27 cellular contexts compared by ENCODE assay signal in the genomic region with DNA sequence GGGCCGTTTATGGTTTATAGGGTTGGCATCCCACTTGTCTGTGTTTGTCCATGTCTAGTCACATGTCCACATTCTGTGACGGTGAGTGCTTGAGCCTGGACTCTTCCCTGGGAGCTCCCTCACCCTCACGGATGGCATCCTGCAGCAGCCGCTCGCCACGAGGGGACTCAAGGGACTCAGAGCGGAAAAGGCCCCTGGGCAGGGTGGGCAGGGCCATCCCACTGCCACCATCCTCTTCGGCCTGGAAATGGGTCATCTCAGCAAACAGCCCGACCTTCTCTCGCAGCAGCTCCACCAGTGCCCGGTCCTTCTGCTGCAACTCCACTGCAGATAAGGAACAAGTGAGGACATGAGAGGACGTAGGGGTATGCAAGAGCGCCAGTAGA. TPM values are rescaled to one million over a fixed set of nuclear protein-coding genes. Genes with fewer than 3 reads are reported as not detected.
DNase-seq lines count a peak whose midpoint lies in the region; ATAC-seq and TF ChIP-seq lines count a peak whose summit lies in the region.
"Had no signal": no experiment of that assay in that cellular context is flagged by ENCODE, and none has a peak within 500 bp of the region (broad histone marks: within the 10 kb centered on the region; RNA-seq: fewer than 3 reads in every experiment).

No MANE protein-coding gene starts in this region.

- H3K36me3 ChIP-seq in OCI-LY3 (replicated peaks; ENCODE audit: low read depth, low read length) (peaks cover 72% of the 10 kb centered on the region), body of pancreas (replicated peaks in 1 of 2; ENCODE audit: insufficient read depth in 1 of 2, low read depth in 2 of 2) (peaks cover 0 to 28% of the 10 kb centered on the region in 2 donors)

- H3K4me1 ChIP-seq in OCI-LY3 (ENCODE audit: low read length) = peaks cover 8% of the 10 kb centered on the region
- H3K4me1 ChIP-seq in body of pancreas = no peaks in the 10 kb centered on the region
- H3K4me1 ChIP-seq: A549, gastroesophageal sphincter had no signal

- H3K79me2 ChIP-seq in OCI-LY3 (ENCODE audit: low read length) = peaks cover 27% of the 10 kb centered on the region

- H3K9ac ChIP-seq in OCI-LY3 (ENCODE audit: low read length) = no peak overlapping the region

- no peak overlapping the region for H3K4me2 ChIP-seq in OCI-LY3 (ENCODE audit: low read length)
- H3K4me2 ChIP-seq: A549 had no signal

- POLR2A ChIA-PET in activated CD4-positive, alpha-beta memory T cell treated with anti-CD3 and anti-CD28 coated beads for 36 hours (lab: Charles Lee) = no interaction called here
- POLR2A ChIA-PET in activated CD4-positive, alpha-beta memory T cell treated with anti-CD3 and anti-CD28 coated beads, Interleukin-2, amount 10 ng/mL, durations not matched to agents 7 days and 5 days (lab: Charles Lee) = interaction anchor here (1.2 to 1.4 kb wide), 3 partner anchors 14 to 260 kb away, joined by 3 to 5 read pairs (median 3); partner anchors contain the start of gene PMF1

- H3K27ac Mint-ChIP-seq in activated CD4-positive, alpha-beta memory T cell treated with anti-CD3 and anti-CD28 coated beads for 36 hours = peak overlapping the region; percentile 38
- H3K27ac Mint-ChIP-seq in activated CD4-positive, alpha-beta memory T cell treated with anti-CD3 and anti-CD28 coated beads, Interleukin-2, amount 10 ng/mL, durations not matched to agents 7 days and 5 days = no peak overlapping the region
- peak overlapping the region; percentile 92 for H3K27ac Mint-ChIP-seq in stimulated activated memory B cell treated with anti-CD40 and anti-IgM and Interleukin-4, amounts not matched to agents 10 μg/mL and 1 μg/mL and 100 μg/mL, for 72 hours
- H3K27ac Mint-ChIP-seq in chondrocyte (ENCODE audit: unreplicated experiment) = no peak overlapping the region
- H3K27ac Mint-ChIP-seq: natural killer cell treated with Interleukin-12 subunit alpha and Interleukin-12 subunit beta and Interleukin-15 and Interleukin-18, amount 100 ng/mL, for 72 hours had no signal

- H3K27ac ChIP-seq in OCI-LY3 (ENCODE audit: low read length) (0 out of 2 replicates have a peak overlapping the region, but pooled peaks have one; percentile 17), dorsolateral prefrontal cortex (peak overlapping the region in 45 of 59 donors; percentile 0 to 72 (median 51)), body of pancreas (no peak overlapping the region)
- H3K27ac ChIP-seq: A549 had no signal

- no peaks in the 10 kb centered on the region for H3K9me3 Mint-ChIP-seq in activated CD4-positive, alpha-beta memory T cell treated with anti-CD3 and anti-CD28 coated beads for 36 hours
- H3K9me3 Mint-ChIP-seq in activated CD4-positive, alpha-beta memory T cell treated with anti-CD3 and anti-CD28 coated beads, Interleukin-2, amount 10 ng/mL, durations not matched to agents 7 days and 5 days = no peaks in the 10 kb centered on the region
- no peaks in the 10 kb centered on the region for H3K9me3 Mint-ChIP-seq in stimulated activated memory B cell treated with anti-CD40 and anti-IgM and Interleukin-4, amounts not matched to agents 10 μg/mL and 1 μg/mL and 100 μg/mL, for 72 hours
- no peaks in the 10 kb centered on the region for H3K9me3 Mint-ChIP-seq in chondrocyte (ENCODE audit: low read depth)
- H3K9me3 Mint-ChIP-seq: activated T-cell treated with anti-CD3 and anti-CD28 coated beads, Interleukin-2, amount 50 U/mL, for 4 hours; CD4-positive, alpha-beta T cell; natural killer cell treated with Interleukin-12 subunit alpha and Interleukin-12 subunit beta and Interleukin-15 and Interleukin-18, amount 100 ng/mL, for 72 hours had no signal

- H4K20me1 ChIP-seq in OCI-LY3 (ENCODE audit: insufficient read depth, low read length) = 0 out of 2 replicates have a peak, but pooled peaks cover 4% of the 10 kb centered on the region

- no peak for DNase-seq in activated CD4-positive, alpha-beta memory T cell treated with anti-CD3 and anti-CD28 coated beads for 36 hours
- DNase-seq in activated CD4-positive, alpha-beta memory T cell treated with anti-CD3 and anti-CD28 coated beads, Interleukin-2, amount 10 ng/mL, durations not matched to agents 7 days and 5 days = no peak
- DNase-seq in dorsolateral prefrontal cortex (no peak), body of pancreas (no peak), chondrocyte (ENCODE audit: low spot score) (no peak)
- DNase-seq: activated CD4-positive, alpha-beta T cell treated with anti-CD3 and anti-CD28 coated beads for 1 hour; activated T-cell treated with anti-CD3 and anti-CD28 coated beads, Interleukin-2, amount 50 U/mL, for 4 hours; CD4-positive, alpha-beta T cell; effector CD4-positive, alpha-beta T cell; EL; HCEC 1CT; mucosa of descending colon; NCI-H524 treated with DMSO at 0.1 percent for 48 hours; Right ventricle myocardium superior; stimulated activated naive CD4-positive, alpha-beta T cell had no signal

- ATAC-seq in stimulated activated memory B cell treated with anti-CD40 and anti-IgM and Interleukin-4, amounts not matched to agents 10 μg/mL and 1 μg/mL and 100 μg/mL, for 72 hours = no peak
- ATAC-seq in GM19351 (IDR thresholded peaks at IDR 0.05; ENCODE audit: unreplicated experiment) (no peak), body of pancreas (no peak)
- ATAC-seq: A549; activated T-cell treated with anti-CD3 and anti-CD28 coated beads, Interleukin-2, amount 50 U/mL, for 4 hours; gastroesophageal sphincter; mucosa of descending colon; SK-N-SH treated with all-trans-retinoic acid at 6 μM for 48 hours had no signal

- 91 to 94% methylated on average over 12 to 13 of the region's 13 CpGs for WGBS in body of pancreas, 2 donors

- H3K4me1 Mint-ChIP-seq in activated CD4-positive, alpha-beta memory T cell treated with anti-CD3 and anti-CD28 coated beads for 36 hours (ENCODE audit: low read depth) = peaks cover 7% of the 10 kb centered on the region
- peaks cover 4% of the 10 kb centered on the region for H3K4me1 Mint-ChIP-seq in activated CD4-positive, alpha-beta memory T cell treated with anti-CD3 and anti-CD28 coated beads, Interleukin-2, amount 10 ng/mL, durations not matched to agents 7 days and 5 days
- peaks cover 48% of the 10 kb centered on the region for H3K4me1 Mint-ChIP-seq in stimulated activated memory B cell treated with anti-CD40 and anti-IgM and Interleukin-4, amounts not matched to agents 10 μg/mL and 1 μg/mL and 100 μg/mL, for 72 hours
- H3K4me1 Mint-ChIP-seq in chondrocyte (ENCODE audit: low read depth) = no peaks in the 10 kb centered on the region

- H3K4me3 ChIP-seq in OCI-LY3 (ENCODE audit: low read length) (no peak overlapping the region), dorsolateral prefrontal cortex (no peak overlapping the region), body of pancreas (no peak overlapping the region)
- H3K4me3 ChIP-seq: A549, gastroesophageal sphincter, lung, mucosa of descending colon, thoracic aorta had no signal

- intact Hi-C loops in activated CD4-positive, alpha-beta memory T cell treated with anti-CD3 and anti-CD28 coated beads for 36 hours (cut with micrococcal nuclease) = no loop called here
- intact Hi-C loops in dorsolateral prefrontal cortex (cut with DNase I) = no loop called here
- intact Hi-C loops in body of pancreas (cut with DNase I) = no loop called here

- H3K27me3 ChIP-seq in OCI-LY3 (ENCODE audit: low read depth, low read length) (no peaks in the 10 kb centered on the region), dorsolateral prefrontal cortex (no peaks in the 10 kb centered on the region), body of pancreas (no peaks in the 10 kb centered on the region)
- H3K27me3 ChIP-seq: gastroesophageal sphincter had no signal

- TF ChIP-seq POLR2A in body of pancreas (IDR thresholded peaks at IDR 0.05) = no peak

- H3K36me3 Mint-ChIP-seq in activated CD4-positive, alpha-beta memory T cell treated with anti-CD3 and anti-CD28 coated beads for 36 hours = peaks cover 51% of the 10 kb centered on the region
- H3K36me3 Mint-ChIP-seq in activated CD4-positive, alpha-beta memory T cell treated with anti-CD3 and anti-CD28 coated beads, Interleukin-2, amount 10 ng/mL, durations not matched to agents 7 days and 5 days (ENCODE audit: low read depth) = peaks cover 66% of the 10 kb centered on the region
- peaks cover 71% of the 10 kb centered on the region for H3K36me3 Mint-ChIP-seq in stimulated activated memory B cell treated with anti-CD40 and anti-IgM and Interleukin-4, amounts not matched to agents 10 μg/mL and 1 μg/mL and 100 μg/mL, for 72 hours
- H3K36me3 Mint-ChIP-seq in chondrocyte (ENCODE audit: low read depth) = peaks cover 42% of the 10 kb centered on the region

- H3K9me3 ChIP-seq in OCI-LY3 (ENCODE audit: insufficient read depth, low read length) (no peaks in the 10 kb centered on the region), body of pancreas (no peaks in the 10 kb centered on the region)
- H3K9me3 ChIP-seq: A549, gastroesophageal sphincter, mucosa of descending colon, thoracic aorta had no signal

- no peak overlapping the region for H2AFZ ChIP-seq in OCI-LY3 (ENCODE audit: low read depth, low read length)

- no peaks in the 10 kb centered on the region for H3K27me3 Mint-ChIP-seq in activated CD4-positive, alpha-beta memory T cell treated with anti-CD3 and anti-CD28 coated beads for 36 hours
- no peaks in the 10 kb centered on the region for H3K27me3 Mint-ChIP-seq in activated CD4-positive, alpha-beta memory T cell treated with anti-CD3 and anti-CD28 coated beads, Interleukin-2, amount 10 ng/mL, durations not matched to agents 7 days and 5 days
- H3K27me3 Mint-ChIP-seq in stimulated activated memory B cell treated with anti-CD40 and anti-IgM and Interleukin-4, amounts not matched to agents 10 μg/mL and 1 μg/mL and 100 μg/mL, for 72 hours = no peaks in the 10 kb centered on the region
- H3K27me3 Mint-ChIP-seq in chondrocyte (ENCODE audit: low read depth) = no peaks in the 10 kb centered on the region
- H3K27me3 Mint-ChIP-seq: CD4-positive, alpha-beta T cell; natural killer cell treated with Interleukin-12 subunit alpha and Interleukin-12 subunit beta and Interleukin-15 and Interleukin-18, amount 100 ng/mL, for 72 hours had no signal

- TF ChIP-seq CTCF in OCI-LY3 (IDR thresholded peaks at IDR 0.05; ENCODE audit: low read depth, low read length) = no peak
- TF ChIP-seq CTCF in dorsolateral prefrontal cortex (IDR thresholded peaks at IDR 0.05 in 54 of 56, conservative IDR thresholded peaks at IDR 0.05 in 2 of 56; ENCODE audit: low read depth in 1 of 56, partially characterized antibody in 56 of 56) = no peak
- no peak for TF ChIP-seq CTCF in body of pancreas (IDR thresholded peaks at IDR 0.05)
- no peak for TF ChIP-seq CTCF in chondrocyte (IDR thresholded peaks at IDR 0.05)

- CTCF ChIA-PET in activated CD4-positive, alpha-beta memory T cell treated with anti-CD3 and anti-CD28 coated beads for 36 hours (lab: Charles Lee) = interaction anchor here (2.7 kb wide), 1 partner anchor 14 kb away, joined by 8 read pairs; no protein-coding TSS in a partner anchor
- CTCF ChIA-PET in activated CD4-positive, alpha-beta memory T cell treated with anti-CD3 and anti-CD28 coated beads, Interleukin-2, amount 10 ng/mL, durations not matched to agents 7 days and 5 days (lab: Charles Lee) = no interaction called here

- H3K4me3 Mint-ChIP-seq in activated CD4-positive, alpha-beta memory T cell treated with anti-CD3 and anti-CD28 coated beads for 36 hours = no peak overlapping the region
- H3K4me3 Mint-ChIP-seq in activated CD4-positive, alpha-beta memory T cell treated with anti-CD3 and anti-CD28 coated beads, Interleukin-2, amount 10 ng/mL, durations not matched to agents 7 days and 5 days = no peak overlapping the region
- H3K4me3 Mint-ChIP-seq in stimulated activated memory B cell treated with anti-CD40 and anti-IgM and Interleukin-4, amounts not matched to agents 10 μg/mL and 1 μg/mL and 100 μg/mL, for 72 hours = peak overlapping the region; percentile 32
- H3K4me3 Mint-ChIP-seq in chondrocyte (ENCODE audit: unreplicated experiment) = no peak overlapping the region
- H3K4me3 Mint-ChIP-seq: activated T-cell treated with anti-CD3 and anti-CD28 coated beads, Interleukin-2, amount 50 U/mL, for 4 hours; CD4-positive, alpha-beta T cell; natural killer cell treated with Interleukin-12 subunit alpha and Interleukin-12 subunit beta and Interleukin-15 and Interleukin-18, amount 100 ng/mL, for 72 hours had no signal

RNA-seq across cellular contexts. Expression of gene RXFP4, which starts 11.1 kb away (rescaled TPM):
- not detected for total RNA-seq in activated CD4-positive, alpha-beta memory T cell treated with anti-CD3 and anti-CD28 coated beads for 36 hours
- total RNA-seq in activated CD4-positive, alpha-beta memory T cell treated with anti-CD3 and anti-CD28 coated beads, Interleukin-2, amount 10 ng/mL, durations not matched to agents 7 days and 5 days = not detected
- total RNA-seq in dorsolateral prefrontal cortex (not detected), body of pancreas (under 1 TPM in 1 of 2 donors, not detected in 1; 0.26 TPM), chondrocyte (not detected in 3 replicates)
- total RNA-seq: activated T-cell treated with anti-CD3 and anti-CD28 coated beads, Interleukin-2, amount 50 U/mL, for 4 hours; bronchial epithelial cell; CD4-positive, alpha-beta T cell; lung; natural killer cell treated with Interleukin-12 subunit alpha and Interleukin-12 subunit beta and Interleukin-15 and Interleukin-18, amount 100 ng/mL, for 72 hours; osteocyte; Right ventricle myocardium superior; thoracic aorta; urinary bladder had no signal

RNA-seq across cellular contexts. Expression of gene KHDC4, which starts 18.3 kb away (rescaled TPM):
- 10 to 100 TPM; 66.1 to 70.2 TPM for total RNA-seq in activated CD4-positive, alpha-beta memory T cell treated with anti-CD3 and anti-CD28 coated beads for 36 hours
- 10 to 100 TPM; 63.8 to 71.4 TPM for total RNA-seq in activated CD4-positive, alpha-beta memory T cell treated with anti-CD3 and anti-CD28 coated beads, Interleukin-2, amount 10 ng/mL, durations not matched to agents 7 days and 5 days
- total RNA-seq in dorsolateral prefrontal cortex (10 to 100 TPM; 33.7 to 80.2 (median 50.9) TPM), body of pancreas (10 to 100 TPM; 32.7 to 40.5 TPM), chondrocyte (32.3 to 43.2 TPM (median 35.2 TPM) in 3 replicates)

RNA-seq across cellular contexts. Expression of gene ARHGEF2, which starts 25.8 kb away (rescaled TPM):
- 100 to 1,000 TPM; 165 to 174 TPM for total RNA-seq in activated CD4-positive, alpha-beta memory T cell treated with anti-CD3 and anti-CD28 coated beads for 36 hours
- 100 to 1,000 TPM; 159 to 164 TPM for total RNA-seq in activated CD4-positive, alpha-beta memory T cell treated with anti-CD3 and anti-CD28 coated beads, Interleukin-2, amount 10 ng/mL, durations not matched to agents 7 days and 5 days
- total RNA-seq in dorsolateral prefrontal cortex (100 to 1,000 TPM; 113 to 323 (median 165) TPM), body of pancreas (10 to 100 TPM; 31.9 to 32.6 TPM), chondrocyte (50.0 to 214 TPM (median 203 TPM) in 3 replicates)

RNA-seq across cellular contexts. Expression of gene RIT1, which starts 41.3 kb away (rescaled TPM):
- total RNA-seq in activated CD4-positive, alpha-beta memory T cell treated with anti-CD3 and anti-CD28 coated beads for 36 hours = 10 to 100 TPM; 19.1 to 21.1 TPM
- 10 to 100 TPM; 25.0 to 30.9 TPM for total RNA-seq in activated CD4-positive, alpha-beta memory T cell treated with anti-CD3 and anti-CD28 coated beads, Interleukin-2, amount 10 ng/mL, durations not matched to agents 7 days and 5 days
- total RNA-seq in dorsolateral prefrontal cortex (10 to 100 TPM; 13.3 to 34.9 (median 21.2) TPM), body of pancreas (10 to 100 TPM in 1 of 2 donors, 1 to 10 TPM in 1; 6.9 to 16.1 TPM), chondrocyte (39.8 to 52.2 TPM (median 51.4 TPM) in 3 replicates)

Comparison
In these comparisons a context has a peak if more than half of its experiments do, and no peak if none do; other contexts are left out.
1. H3K27ac Mint-ChIP-seq: peak in activated CD4-positive, alpha-beta memory T cell treated with anti-CD3 and anti-CD28 coated beads for 36 hours (single experiment) and stimulated activated memory B cell treated with anti-CD40 and anti-IgM and Interleukin-4, amounts not matched to agents 10 μg/mL and 1 μg/mL and 100 μg/mL, for 72 hours (single experiment); none in activated CD4-positive, alpha-beta memory T cell treated with anti-CD3 and anti-CD28 coated beads, Interleukin-2, amount 10 ng/mL, durations not matched to agents 7 days and 5 days (single experiment) and chondrocyte (single experiment).
2. H3K27ac ChIP-seq: peak in OCI-LY3 (single experiment) and dorsolateral prefrontal cortex (45 of 59); none in body of pancreas (0 of 4).